ENCODE assay signal across 2 cellular contexts in the genomic region with DNA sequence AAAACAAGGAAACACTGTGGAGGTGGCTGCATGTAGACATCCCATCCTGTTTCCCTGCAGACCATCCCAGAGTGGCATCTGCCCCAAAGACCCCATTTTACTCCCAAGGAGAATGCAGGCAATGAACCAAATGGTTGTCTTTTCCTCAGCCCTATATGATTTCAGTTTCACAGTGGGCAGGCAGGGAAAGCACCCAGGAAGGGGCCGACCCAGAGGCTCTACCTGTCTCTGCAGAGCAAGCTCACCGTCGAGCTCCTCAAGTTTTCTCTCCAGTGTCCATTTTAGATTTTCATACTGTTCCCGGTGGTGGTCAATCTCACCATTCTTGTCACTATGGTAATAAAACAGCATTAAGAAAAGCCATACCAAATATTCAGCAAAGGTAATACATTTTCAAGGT.
TF ChIP-seq lines count a peak whose summit lies in the region.

No MANE protein-coding gene starts in this region.

TF ChIP-seq in SK-N-SH, 30 proteins besides CTCF, POLR2A, EP300 and RAD21:
- TF ChIP-seq MXI1 (IDR thresholded peaks at IDR 0.05; ENCODE audit: low read depth, low read length) (no peak), TAF1 (IDR thresholded peaks at IDR 0.05; ENCODE audit: borderline replicate concordance, low read depth, low read length) (no peak)

TF ChIP-seq in SK-N-SH treated with all-trans-retinoic acid at 6 μM for 48 hours, 23 proteins besides CTCF, POLR2A, EP300 and RAD21:
- TF ChIP-seq ZNF565 (CRISPR knock-in tag; conservative IDR thresholded peaks at IDR 0.05; ENCODE audit: low read depth) (no peak), ZFP30 (CRISPR knock-in tag; IDR thresholded peaks at IDR 0.05) (no peak), TOX (CRISPR knock-in tag; IDR thresholded peaks at IDR 0.05; ENCODE audit: borderline replicate concordance) (no peak), SNAI2 (CRISPR knock-in tag; IDR thresholded peaks at IDR 0.05) (no peak)
TF ChIP-seq in SK-N-SH treated with all-trans-retinoic acid at 6 μM for 48 hours: peak in this region for 0.
